Comparison of ENCODE assay signal across 12 cellular contexts in the genomic region with DNA sequence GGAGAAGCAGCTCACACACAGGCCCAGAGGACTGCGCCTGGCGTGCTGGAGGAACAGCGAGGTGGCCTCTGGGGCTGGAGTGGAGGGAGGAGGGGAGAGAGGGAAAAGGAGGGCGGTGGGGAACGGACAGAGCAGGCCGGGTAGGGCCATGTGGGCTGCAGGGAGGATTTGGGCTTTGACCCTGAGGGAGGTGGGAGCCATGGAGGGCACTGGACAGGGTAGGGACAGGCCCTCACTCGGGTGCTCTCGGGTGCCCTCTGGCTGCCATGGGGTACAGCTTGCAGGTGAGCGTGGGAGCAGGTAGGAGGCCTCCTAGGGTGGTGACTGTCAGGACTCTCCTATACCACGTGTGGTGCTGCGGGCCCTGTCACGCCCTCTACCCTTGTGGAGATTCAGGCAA. TPM values are rescaled to one million over a fixed set of nuclear protein-coding genes. Genes with fewer than 3 reads are reported as not detected.
DNase-seq lines count a peak whose midpoint lies in the region; ATAC-seq and TF ChIP-seq lines count a peak whose summit lies in the region.
"Had no signal": no experiment of that assay in that cellular context is flagged by ENCODE, and none has a peak within 500 bp of the region (broad histone marks: within the 10 kb centered on the region; RNA-seq: fewer than 3 reads in every experiment).

No MANE protein-coding gene starts in this region.

- no peak overlapping the region for H3K9ac ChIP-seq in PC-3 (ENCODE audit: low read length)

- no peak overlapping the region for H3K27ac ChIP-seq in PC-3 (ENCODE audit: low read length)
- H3K27ac ChIP-seq: skin epidermis had no signal

- H3F3A ChIP-seq in PC-3 (ENCODE audit: low read length, unreplicated experiment): no peaks in the 10 kb centered on the region

- H2AFZ ChIP-seq in PC-3 (ENCODE audit: low read length): no peak overlapping the region

- no peak overlapping the region for H3K4me3 ChIP-seq in PC-3 (ENCODE audit: low read length)
- H3K4me3 ChIP-seq: skin epidermis had no signal

- H3K9me3 ChIP-seq in PC-3 (ENCODE audit: low read length): no peaks in the 10 kb centered on the region

- ATAC-seq in PC-3 (peak; percentile 87), left colon (peak; percentile 88), GM21825 (IDR thresholded peaks at IDR 0.05; ENCODE audit: unreplicated experiment) (no peak), GM21529 (IDR thresholded peaks at IDR 0.05; ENCODE audit: unreplicated experiment) (no peak)
- ATAC-seq: T-helper 17 cell had no signal

- no peaks in the 10 kb centered on the region for H3K4me1 ChIP-seq in PC-3 (ENCODE audit: insufficient read depth, low read length)

- H3K36me3 ChIP-seq in PC-3 (ENCODE audit: low read depth, low read length): peaks cover 28% of the 10 kb centered on the region

- H3K4me2 ChIP-seq in PC-3 (ENCODE audit: low read length): no peak overlapping the region

- peak; percentile 44 for TF ChIP-seq CTCF in GM10248 (IDR thresholded peaks at IDR 0.05; ENCODE audit: control extremely low read depth, extremely low read depth, low read depth, missing control alignments)
- peak; percentile 46 for TF ChIP-seq CTCF in PC-3 (conservative IDR thresholded peaks at IDR 0.05; ENCODE audit: low read depth, low read length)

- no peaks in the 10 kb centered on the region for H3K9me2 ChIP-seq in PC-3 (replicated peaks; ENCODE audit: low read length)

- no peaks in the 10 kb centered on the region for H3K79me2 ChIP-seq in PC-3 (ENCODE audit: low read length)

- POLR2A ChIA-PET in GM10248 (lab: Yijun Ruan, JAX): no interaction called here
- POLR2A ChIA-PET in PC-3 (lab: Charles Lee; ENCODE audit: unreplicated experiment): no interaction called here

- H4K20me1 ChIP-seq in PC-3 (ENCODE audit: low read length): no peaks in the 10 kb centered on the region

- no TSS peak for BruUV-seq in PC-3 (replicated peaks; lab: Mats Ljungman, UMichigan)

- no peaks in the 10 kb centered on the region for H3K27me3 ChIP-seq in PC-3 (ENCODE audit: low read length)

- DNase-seq in GM10248 (ENCODE audit: extremely low spot score) (no peak), PC-3 (no peak), left colon (peak in 1 of 2 donors; percentile 41), NCI-H187 (lab: John Stamatoyannopoulos, UW) (no peak)
- DNase-seq: C1 segment of cervical spinal cord; effector memory CD4-positive, alpha-beta T cell; NCI-H1092; T-helper 17 cell had no signal

- CTCF ChIA-PET in GM10248 (lab: Yijun Ruan, JAX): interaction anchor here (2.4 kb wide), 1 partner anchor 229 kb away, joined by 6 read pairs; no protein-coding TSS in a partner anchor
- CTCF ChIA-PET in PC-3 (lab: Charles Lee): interaction anchor here (0.5 kb wide), 1 partner anchor 10 kb away, joined by 10 read pairs; no protein-coding TSS in a partner anchor

- intact Hi-C loops in PC-3 (cut with micrococcal nuclease): no loop called here
- intact Hi-C loops in left colon (cut with DNase I, micrococcal nuclease): no loop called here

RNA-seq across cellular contexts. Expression of gene PLIN4, which starts 22.8 kb away (rescaled TPM):
- 9.1 and 9.8 TPM in 2 replicates for total RNA-seq in PC-3 (2014; rRNA removed)
- total RNA-seq in left colon: 10 to 100 TPM in 1 of 2 donors, under 1 TPM in 1; 0.24 to 12.0 TPM
- total RNA-seq: activated CD8-positive, alpha-beta memory T cell treated with anti-CD3 and anti-CD28 coated beads for 36 hours; T-helper 17 cell had no signal

RNA-seq across cellular contexts. Expression of gene HDGFL2, which starts 23.4 kb away (rescaled TPM):
- total RNA-seq in PC-3 (2014; rRNA removed) (111 and 165 TPM in 2 replicates), left colon (10 to 100 TPM; 29.9 to 39.3 TPM)

RNA-seq across cellular contexts. Expression of gene UBXN6, which starts 37.9 kb away (rescaled TPM):
- total RNA-seq in PC-3 (2014; rRNA removed) (64.0 and 86.1 TPM in 2 replicates), left colon (100 to 1,000 TPM in 1 of 2 donors, 10 to 100 TPM in 1; 90.4 to 104 TPM)

RNA-seq across cellular contexts. Expression of gene PLIN5, which starts 39.6 kb away (rescaled TPM):
- total RNA-seq in PC-3 (2014; rRNA removed) (1.2 and 3.3 TPM in 2 replicates), left colon (1 to 10 TPM; 1.9 to 2.2 TPM)
- total RNA-seq: activated CD8-positive, alpha-beta memory T cell treated with anti-CD3 and anti-CD28 coated beads for 36 hours; T-helper 17 cell had no signal

RNA-seq across cellular contexts. Expression of gene LRG1, which starts 44.4 kb away (rescaled TPM):
- total RNA-seq in PC-3 (2014; rRNA removed) (0.23 and 0.51 TPM in 2 replicates), left colon (10 to 100 TPM; 11.6 to 31.8 TPM)

Comparison
In these comparisons a context has a peak if more than half of its experiments do, and no peak if none do; other contexts are left out.
1. ATAC-seq: peak in PC-3 (single experiment) and left colon (single experiment); none in GM21825 (single experiment) and GM21529 (single experiment).